In the genomic region with DNA sequence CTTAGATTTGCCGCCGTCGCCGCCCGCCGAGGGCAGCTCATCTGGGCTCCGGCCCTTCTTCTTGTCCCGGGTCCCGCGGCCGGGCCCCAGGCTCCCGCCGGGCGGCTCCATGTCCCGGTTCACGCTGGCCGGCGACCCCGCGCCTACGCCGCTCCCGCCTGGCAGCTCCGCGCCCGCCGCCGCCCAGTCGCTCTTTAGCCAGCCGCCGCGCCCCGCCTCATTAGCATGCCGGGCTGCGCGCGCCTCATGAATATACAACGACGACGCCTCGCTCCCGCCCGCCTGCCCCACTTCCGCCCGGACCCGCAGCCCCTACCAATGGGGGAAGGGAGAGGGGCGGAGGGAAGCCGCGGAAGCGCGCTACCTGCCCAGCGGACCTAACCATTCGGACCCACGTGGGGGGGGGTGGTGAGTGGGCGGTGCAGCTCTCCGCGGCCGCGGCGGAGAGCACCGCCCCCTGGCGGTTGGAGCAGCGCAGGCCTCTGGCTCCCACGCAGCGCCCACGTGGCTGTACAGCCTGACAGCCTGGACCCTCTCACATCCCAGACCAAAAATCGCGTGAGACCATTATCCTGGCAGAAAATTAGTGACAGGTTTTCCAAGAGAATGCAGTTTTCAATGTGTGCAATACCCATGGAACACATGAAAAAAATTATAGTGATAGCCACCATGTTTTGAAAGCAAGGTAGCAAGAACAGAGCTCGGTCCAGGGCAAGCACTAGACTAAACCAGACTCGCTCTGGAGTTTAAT, we compare ENCODE assay signal across 8 cellular contexts. TPM values are rescaled to one million over a fixed set of nuclear protein-coding genes. Genes with fewer than 3 reads are reported as not detected.
DNase-seq lines count a peak whose midpoint lies in the region; ATAC-seq and TF ChIP-seq lines count a peak whose summit lies in the region.

A gene (minus strand): TSS at position 197 of the 751 bp plus-strand sequence. CDS start 86 bp downstream, at position 111.

- TF ChIP-seq POLR2A in GM19099 (IDR thresholded peaks at IDR 0.05; ENCODE audit: extremely low read depth, insufficient read length, low read depth), result peak; percentile 79

- H3K9me3 ChIP-seq in BE2C, result no peaks in the 10 kb centered on the region

- peaks cover 8% of the 10 kb centered on the region; the same call in 1 of the 2 replicates for H3K36me3 ChIP-seq in BE2C

- no peaks in the 10 kb centered on the region for H3K27me3 ChIP-seq in BE2C

- DNase-seq in BE2C (peak; percentile 99), NCI-H460 (ENCODE audit: extremely low read depth, low read depth) (peak; percentile 94), cerebellar nuclear complex (lab: John Stamatoyannopoulos, UW) (peak; percentile 57 to 66), kidney glomerular epithelial cell (lab: John Stamatoyannopoulos, UW) (peak; percentile 93)
- DNase-seq in activated CD4-positive, CD25-positive, alpha-beta regulatory T cell treated with anti-CD3 and anti-CD28 coated beads, Interleukin-2, amount 50 U/mL, for 72 hours, result peak; percentile 98
- peak; percentile 98 to 99 for DNase-seq in stimulated activated CD4-positive, alpha-beta T cell treated with anti-CD3 and anti-CD28 coated beads, Interleukin-1b, Interleukin-23, amount 100 ng/mL, for 1 hour (ENCODE audit: low read depth in 2 of 2)

- H3K4me1 ChIP-seq in BE2C, result peaks cover 10% of the 10 kb centered on the region

- TF ChIP-seq CTCF in BE2C (IDR thresholded peaks at IDR 0.05; ENCODE audit: low read depth, low read length), result peak; percentile 96

- ATAC-seq in HG03432 (IDR thresholded peaks at IDR 0.05; ENCODE audit: unreplicated experiment), result peak; percentile 86

- peak within 1 kb of the TSS; percentile 81 for H3K4me3 ChIP-seq in BE2C (ENCODE audit: low read depth, low read length)

RNA-seq across cellular contexts. Expression of the gene that starts here (rescaled TPM):
- 55.0 TPM for polyA plus RNA-seq in BE2C (2012; ENCODE audit: insufficient read depth, insufficient read length, low read depth)
- 24.2 and 26.0 TPM in 2 replicates for total RNA-seq in NCI-H460 (2014; rRNA removed; shearing (Covaris generic))
- polyA plus RNA-seq in NCI-H460 (2014; cell fraction: nucleus; rRNA removed), result 75.3 and 76.2 TPM in 2 replicates

Comparison
In these comparisons a context has a peak if more than half of its experiments do, and no peak if none do; other contexts are left out.
1. Peak in every context shown above with its lines: DNase-seq, ATAC-seq and H3K4me3 ChIP-seq.